24 cellular contexts compared by ENCODE assay signal in the genomic region with DNA sequence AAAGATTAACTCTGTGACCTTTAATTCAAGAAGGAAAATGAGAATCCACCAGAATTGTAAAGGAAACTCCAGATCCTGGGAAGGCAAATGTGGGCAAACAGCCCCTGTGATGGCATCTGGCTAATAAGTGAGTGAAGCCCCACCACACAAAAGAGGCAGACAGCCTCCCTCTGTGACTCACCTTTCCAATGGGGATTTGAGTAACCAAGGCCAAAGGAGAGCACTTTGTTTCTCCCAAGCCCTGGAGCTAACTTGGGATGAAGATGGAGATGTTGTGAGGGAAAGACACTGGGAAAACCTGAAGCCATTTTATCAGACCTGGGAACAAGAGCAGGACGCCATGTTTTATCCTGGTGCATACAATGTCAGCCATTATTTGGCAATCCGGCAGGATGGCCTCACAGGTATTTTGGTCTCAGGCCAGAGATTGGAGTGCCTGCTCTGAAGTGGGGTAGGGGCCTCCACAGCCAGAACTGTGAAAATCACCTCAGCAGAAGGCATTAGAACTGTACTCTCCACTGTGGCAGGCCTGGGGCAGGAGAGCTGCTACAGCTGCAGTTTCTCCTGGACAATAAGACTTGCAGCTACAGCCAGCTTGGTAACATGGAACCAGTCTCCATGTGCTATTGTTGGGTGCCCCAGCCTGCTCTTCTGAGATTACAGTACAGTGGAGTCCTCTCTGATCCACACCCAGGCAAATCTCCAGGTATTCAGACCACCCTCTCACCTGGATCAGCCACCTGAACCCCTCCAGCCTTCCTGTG.
DNase-seq lines count a peak whose midpoint lies in the region; ATAC-seq, FAIRE-seq and TF ChIP-seq lines count a peak whose summit lies in the region.
"Had no signal": no experiment of that assay in that cellular context is flagged by ENCODE, and none has a peak within 500 bp of the region (broad histone marks: within the 10 kb centered on the region; RNA-seq: fewer than 3 reads in every experiment).

No MANE protein-coding gene starts in this region.

- H3K27ac ChIP-seq in SK-N-SH (ENCODE audit: low read depth in 2 of 2, low read length in 1 of 2) (peak overlapping the region in 1 of 2 experiments; percentile 67; a peak in 2 of 4 replicates), HepG2 (ENCODE audit: extremely low read length, insufficient read depth, low read length) (no peak overlapping the region)
- H3K27ac ChIP-seq: left lung, sigmoid colon, tibial nerve had no signal

- intact Hi-C loops in HepG2 (cut with micrococcal nuclease; ENCODE audit: unreplicated experiment), result no loop called here

- H2AFZ ChIP-seq in SK-N-SH (ENCODE audit: low read depth), result peak overlapping the region; percentile 80
- H2AFZ ChIP-seq in HepG2 (ENCODE audit: low read length), result no peak overlapping the region

- 58% methylated on average over 2 of the region's 2 CpGs for WGBS in SK-N-SH (ENCODE audit: low lambda C conversion rate)
- 35% methylated on average over 2 of the region's 2 CpGs for WGBS in HepG2 (ENCODE audit: low lambda C conversion rate)

- TF ChIP-seq RAD21 in Ishikawa (IDR thresholded peaks at IDR 0.05; ENCODE audit: low read depth) (no peak), SK-N-SH (IDR thresholded peaks at IDR 0.05; ENCODE audit: low read length) (no peak), HepG2 (CRISPR knock-in tag; IDR thresholded peaks at IDR 0.05) (no peak)

- no peaks in the 10 kb centered on the region for H4K20me1 ChIP-seq in SK-N-SH (ENCODE audit: insufficient read depth)
- H4K20me1 ChIP-seq in HepG2 (ENCODE audit: insufficient read depth, low read length), result no peaks in the 10 kb centered on the region

- H3K4me3 ChIP-seq in SK-N-SH (ENCODE audit: low read depth in 2 of 2, low read length in 1 of 2) (no peak overlapping the region), HepG2 (replicated peaks in 1 of 3; ENCODE audit: insufficient read depth in 1 of 3, low read depth in 2 of 3, low read length in 3 of 3) (no peak overlapping the region)
- H3K4me3 ChIP-seq: left lung, sigmoid colon, tibial nerve had no signal

- no peak overlapping the region for H3K27ac Mint-ChIP-seq in activated CD8-positive, alpha-beta T cell treated with anti-CD3 and anti-CD28 coated beads, Interleukin-2, amount 10 ng/mL, durations not matched to agents 7 days and 5 days
- H3K27ac Mint-ChIP-seq: activated CD8-positive, alpha-beta T cell treated with anti-CD3 and anti-CD28 coated beads for 36 hours; activated naive CD8-positive, alpha-beta T cell; progenitor cell of endocrine pancreas had no signal

- no peaks in the 10 kb centered on the region for H3F3A ChIP-seq in SK-N-SH (replicated peaks; ENCODE audit: insufficient read depth)

- TF ChIP-seq CTCF in SK-N-SH (IDR thresholded peaks at IDR 0.05) (no peak), HepG2 (CRISPR knock-in tag; IDR thresholded peaks at IDR 0.05) (no peak)

- H3K9ac ChIP-seq in SK-N-SH (no peak overlapping the region), HepG2 (ENCODE audit: insufficient read depth, low read depth, low read length) (no peak overlapping the region)

- no peaks in the 10 kb centered on the region for H3K9me2 ChIP-seq in SK-N-SH

- no peaks in the 10 kb centered on the region for H3K4me1 Mint-ChIP-seq in activated CD8-positive, alpha-beta T cell treated with anti-CD3 and anti-CD28 coated beads, Interleukin-2, amount 10 ng/mL, durations not matched to agents 7 days and 5 days (ENCODE audit: low read depth)

- H3K9me3 ChIP-seq in SK-N-SH (no peaks in the 10 kb centered on the region), HepG2 (ENCODE audit: low read length) (no peaks in the 10 kb centered on the region)
- H3K9me3 ChIP-seq: left lung, sigmoid colon, tibial nerve had no signal

- in situ Hi-C loops in HepG2 (cut with HindIII; ENCODE audit: extremely low pct_ligation_motif_present, low pct_unique_long_range_greater_than_20kb), result no loop called here

- peaks cover 9% of the 10 kb centered on the region for H3K27me3 Mint-ChIP-seq in activated CD8-positive, alpha-beta T cell treated with anti-CD3 and anti-CD28 coated beads, Interleukin-2, amount 10 ng/mL, durations not matched to agents 7 days and 5 days (ENCODE audit: low read depth)

- FAIRE-seq in HepG2 (lab: Jason Lieb, UNC), result no peak
- FAIRE-seq in urothelium cell line (lab: Jason Lieb, UNC), result peak; percentile 27
- FAIRE-seq: colon had no signal

- H3K4me2 ChIP-seq in SK-N-SH, result no peak overlapping the region
- H3K4me2 ChIP-seq in HepG2 (ENCODE audit: low read depth, low read length), result no peak overlapping the region; the same call in 1 of the 2 replicates

- H3K27me3 ChIP-seq in SK-N-SH (ENCODE audit: insufficient read depth) (no peaks in the 10 kb centered on the region), HepG2 (ENCODE audit: control insufficient read depth in 1 of 2, insufficient read depth in 2 of 2, low read length in 2 of 2) (0 out of 5 replicates have a peak, but pooled peaks cover 0 to 5% of the 10 kb centered on the region in 2 experiments)
- H3K27me3 ChIP-seq: sigmoid colon, tibial nerve had no signal

- CTCF ChIA-PET in SK-N-SH (lab: Yijun Ruan, JAX) (interaction anchor here (1.9 to 3.4 kb wide), 2 partner anchors 38 to 858 kb away, joined by 6 to 14 read pairs; no protein-coding TSS in a partner anchor), HepG2 (lab: Yijun Ruan, JAX; ENCODE audit: low intra/inter-chr PET ratio, low total read pairs) (interaction anchor here (1.8 kb wide), 1 partner anchor 640 kb away, joined by 9 read pairs; no protein-coding TSS in a partner anchor), HEK293T (lab: Yijun Ruan, JAX) (interaction anchor here (1.9 kb wide), 1 partner anchor 306 kb away, joined by 5 read pairs; no protein-coding TSS in a partner anchor)
- CTCF ChIA-PET in activated CD8-positive, alpha-beta T cell treated with anti-CD3 and anti-CD28 coated beads, Interleukin-2, amount 10 ng/mL, durations not matched to agents 7 days and 5 days (lab: Charles Lee), result interaction anchor here (0.8 to 3.3 kb wide), 4 partner anchors 39 to 991 kb away, joined by 3 to 22 read pairs (median 5); no protein-coding TSS in a partner anchor

- H3K79me2 ChIP-seq in SK-N-SH (ENCODE audit: insufficient read depth), result no peaks in the 10 kb centered on the region
- H3K79me2 ChIP-seq in HepG2 (ENCODE audit: insufficient read depth, low read length), result no peaks in the 10 kb centered on the region

- no peaks in the 10 kb centered on the region for H3K36me3 Mint-ChIP-seq in activated CD8-positive, alpha-beta T cell treated with anti-CD3 and anti-CD28 coated beads, Interleukin-2, amount 10 ng/mL, durations not matched to agents 7 days and 5 days (ENCODE audit: low read depth)
- H3K36me3 Mint-ChIP-seq: immature natural killer cell had no signal

- no peak for TF ChIP-seq POLR2A in HepG2 (IDR thresholded peaks at IDR 0.05; ENCODE audit: insufficient read depth in 1 of 2, low read depth in 2 of 2, low read length in 2 of 2)

- BruUV-seq in HepG2 (replicated peaks; lab: Mats Ljungman, UMichigan), result no TSS peak

- POLR2A ChIA-PET in SK-N-SH (lab: Yijun Ruan, JAX), result no interaction called here
- POLR2A ChIA-PET in HepG2 (lab: Yijun Ruan, JAX), result no interaction called here
- POLR2A ChIA-PET in HEK293T (lab: Yijun Ruan, JAX), result no interaction called here
- POLR2A ChIA-PET in activated CD8-positive, alpha-beta T cell treated with anti-CD3 and anti-CD28 coated beads, Interleukin-2, amount 10 ng/mL, durations not matched to agents 7 days and 5 days (lab: Charles Lee), result no interaction called here

- H3K9me3 Mint-ChIP-seq in activated CD8-positive, alpha-beta T cell treated with anti-CD3 and anti-CD28 coated beads, Interleukin-2, amount 10 ng/mL, durations not matched to agents 7 days and 5 days (ENCODE audit: insufficient read depth), result no peaks in the 10 kb centered on the region
- H3K9me3 Mint-ChIP-seq: activated CD8-positive, alpha-beta T cell treated with anti-CD3 and anti-CD28 coated beads for 36 hours had no signal

- peaks cover 0 to 13% of the 10 kb centered on the region in 2 experiments for H3K4me1 ChIP-seq in SK-N-SH (ENCODE audit: control insufficient read depth in 1 of 2, insufficient read depth in 2 of 2, low read depth in 1 of 2, low read length in 1 of 2)
- H3K4me1 ChIP-seq in HepG2 (ENCODE audit: insufficient read depth, low read length), result peaks cover 10% of the 10 kb centered on the region; the same call in 1 of the 2 replicates
- H3K4me1 ChIP-seq: left lung, sigmoid colon had no signal

- no peak overlapping the region for H3K4me3 Mint-ChIP-seq in activated CD8-positive, alpha-beta T cell treated with anti-CD3 and anti-CD28 coated beads, Interleukin-2, amount 10 ng/mL, durations not matched to agents 7 days and 5 days
- H3K4me3 Mint-ChIP-seq: activated CD8-positive, alpha-beta T cell treated with anti-CD3 and anti-CD28 coated beads for 36 hours; activated naive CD8-positive, alpha-beta T cell; immature natural killer cell had no signal

- ATAC-seq in HepG2 (peak; percentile 38), GM21447 (IDR thresholded peaks at IDR 0.05; ENCODE audit: unreplicated experiment) (no peak)
- ATAC-seq in activated CD8-positive, alpha-beta T cell treated with anti-CD3 and anti-CD28 coated beads, Interleukin-2, amount 10 ng/mL, durations not matched to agents 7 days and 5 days, result no peak
- ATAC-seq: activated CD8-positive, alpha-beta T cell treated with anti-CD3 and anti-CD28 coated beads for 36 hours; left lung had no signal

- H3K36me3 ChIP-seq in SK-N-SH (replicated peaks in 1 of 2; ENCODE audit: control insufficient read depth in 1 of 2, insufficient read depth in 2 of 2, low read length in 1 of 2), result no peaks in the 10 kb centered on the region
- H3K36me3 ChIP-seq in HepG2 (replicated peaks in 1 of 2; ENCODE audit: control insufficient read depth in 1 of 2, insufficient read depth in 2 of 2, low read length in 2 of 2), result no peaks in the 10 kb centered on the region
- H3K36me3 ChIP-seq: left lung, sigmoid colon, tibial nerve had no signal

- DNase-seq in SK-N-SH (no peak), HepG2 (ENCODE audit: low spot score) (no peak), urothelium cell line (ENCODE audit: low spot score) (no peak), HEK293T (ENCODE audit: extremely low spot score) (no peak)
- DNase-seq in activated CD8-positive, alpha-beta T cell treated with anti-CD3 and anti-CD28 coated beads, Interleukin-2, amount 10 ng/mL, durations not matched to agents 7 days and 5 days, result no peak
- DNase-seq: activated CD8-positive, alpha-beta T cell treated with anti-CD3 and anti-CD28 coated beads for 36 hours; C1 segment of cervical spinal cord; effector CD4-positive, alpha-beta T cell; immature natural killer cell; left lung; mesendoderm; NCI-H1092 treated with DMSO at 0.1 percent for 48 hours; NCI-H1694 treated with DMSO at 0.1 percent for 48 hours; SHP77 treated with DMSO at 0.1 percent for 48 hours; sigmoid colon; stimulated activated CD4-positive, alpha-beta T cell treated with anti-CD3 and anti-CD28 coated beads, Interleukin-12 subunit alpha, Interleukin-12 subunit beta, amount 100 ng/mL, for 4 hours; stimulated activated CD4-positive, alpha-beta T cell treated with anti-CD3 and anti-CD28 coated beads, Interleukin-2, amount 100 ng/mL, for 48 hours; T-helper 9 cell had no signal

- TF ChIP-seq EP300 in Ishikawa (IDR thresholded peaks at IDR 0.05; ENCODE audit: borderline replicate concordance) (no peak), SK-N-SH (IDR thresholded peaks at IDR 0.05; ENCODE audit: borderline replicate concordance in 1 of 2, low read depth in 1 of 2, low read length in 1 of 2) (no peak), HepG2 (IDR thresholded peaks at IDR 0.05; ENCODE audit: low read depth in 2 of 2, low read length in 2 of 2) (no peak), HepG2 (CRISPR knock-in tag; IDR thresholded peaks at IDR 0.05; ENCODE audit: borderline replicate concordance) (no peak)
